ENCODE assay signal across 29 cellular contexts in genomic region chr14:104635717-104636116, GRCh38. TPM values are rescaled to one million over a fixed set of nuclear protein-coding genes. Genes with fewer than 3 reads are reported as not detected.
"Had no signal": no experiment of that assay in that cellular context is flagged by ENCODE, and none has a peak within 500 bp of the region (broad histone marks: within the 10 kb centered on the region; RNA-seq: fewer than 3 reads in every experiment).

No MANE protein-coding gene starts in this region.

- DNase-seq: hypothalamus; immature natural killer cell; kidney; left colon; lower lobe of right lung; mammary epithelial cell; mesenchymal stem cell; naive B cell; natural killer cell; nephron progenitor cell; pancreas; retina; right cardiac atrium; small intestine; stimulated activated CD4-positive, alpha-beta T cell treated with anti-CD3 and anti-CD28 coated beads, Interleukin-4, amount 100 ng/mL, for 24 hours; stimulated activated naive CD4-positive, alpha-beta T cell treated with Interleukin-2 at 50 U/mL for 16 hours; stomach; testis; thyroid gland; transverse colon had no signal

- H3K27me3 ChIP-seq: neural progenitor cell, testis, thyroid gland, vagina had no signal

- H3K27ac Mint-ChIP-seq: immature natural killer cell; naive B cell; natural killer cell; nephron progenitor cell; neural progenitor cell; stimulated activated effector memory CD8-positive, alpha-beta T cell treated with anti-CD3 and anti-CD28 coated beads, Interleukin-12 subunit alpha, Interleukin-12 subunit beta, amount 100 ng/mL, for 72 hours had no signal

- H3K4me1 Mint-ChIP-seq: immature natural killer cell; natural killer cell; neural progenitor cell; stimulated activated effector memory CD8-positive, alpha-beta T cell treated with anti-CD3 and anti-CD28 coated beads, Interleukin-12 subunit alpha, Interleukin-12 subunit beta, amount 100 ng/mL, for 72 hours had no signal

- H3K4me3 ChIP-seq: left lung, lower lobe of right lung, neural progenitor cell, pancreas, prostate gland, spleen, stomach, testis, thyroid gland, transverse colon, upper lobe of left lung, vagina had no signal

- H3K36me3 Mint-ChIP-seq: immature natural killer cell; naive B cell; natural killer cell; neural progenitor cell; stimulated activated effector memory CD8-positive, alpha-beta T cell treated with anti-CD3 and anti-CD28 coated beads, Interleukin-12 subunit alpha, Interleukin-12 subunit beta, amount 100 ng/mL, for 72 hours had no signal

- H3K9me3 ChIP-seq: left lung, lower lobe of right lung, pancreas, prostate gland, spleen, stomach, testis, thyroid gland, transverse colon, upper lobe of left lung, vagina had no signal

- H3K9me3 Mint-ChIP-seq: immature natural killer cell; naive B cell; natural killer cell; nephron progenitor cell; neural progenitor cell; stimulated activated effector memory CD8-positive, alpha-beta T cell treated with anti-CD3 and anti-CD28 coated beads, Interleukin-12 subunit alpha, Interleukin-12 subunit beta, amount 100 ng/mL, for 72 hours had no signal

- H3K36me3 ChIP-seq: left lung, lower lobe of right lung, neural progenitor cell, pancreas, prostate gland, spleen, stomach, thyroid gland, transverse colon, upper lobe of left lung, vagina had no signal

- H3K4me3 Mint-ChIP-seq: immature natural killer cell; naive B cell; natural killer cell; nephron progenitor cell; neural progenitor cell; stimulated activated effector memory CD8-positive, alpha-beta T cell treated with anti-CD3 and anti-CD28 coated beads, Interleukin-12 subunit alpha, Interleukin-12 subunit beta, amount 100 ng/mL, for 72 hours had no signal

- H3K9ac ChIP-seq: neural progenitor cell had no signal

- H2AFZ ChIP-seq: neural progenitor cell had no signal

- H3K4me1 ChIP-seq: lower lobe of right lung, prostate gland, testis, thyroid gland, vagina had no signal

- H3K4me2 ChIP-seq: neural progenitor cell had no signal

- H3K27ac ChIP-seq: left lung, lower lobe of right lung, neural progenitor cell, pancreas, prostate gland, spleen, stomach, testis, thyroid gland, transverse colon, upper lobe of left lung, vagina had no signal

RNA-seq across cellular contexts. Expression of gene TMEM179, which starts 31.1 kb away (rescaled TPM):
- total RNA-seq: lower lobe of right lung, mononuclear cell, natural killer cell, omental fat pad, spleen, upper lobe of left lung had no signal

RNA-seq across cellular contexts. Expression of gene C14orf180, which starts 56.2 kb away (rescaled TPM):
- total RNA-seq: left lung, mammary epithelial cell, mononuclear cell, natural killer cell, upper lobe of left lung had no signal
